8 cellular contexts compared by ENCODE assay signal in genomic region chr12:68745904-68746571, GRCh38. TPM values are rescaled to one million over a fixed set of nuclear protein-coding genes. Genes with fewer than 3 reads are reported as not detected.
DNase-seq lines count a peak whose midpoint lies in the region; ATAC-seq, FAIRE-seq and TF ChIP-seq lines count a peak whose summit lies in the region.

SLC35E3 (plus strand) TSS chr12:68746176; CDS start chr12:68746378, 202 bp downstream.

- H3K4me1 Mint-ChIP-seq in stimulated activated naive CD8-positive, alpha-beta T cell treated with anti-CD3 and anti-CD28 coated beads, Interleukin-15, amount 100 ng/mL, for 72 hours = peaks cover 31% of the 10 kb centered on the region

- peak; percentile 62 for FAIRE-seq in H54 (lab: Jason Lieb, UNC)

- peak; percentile 10 for TF ChIP-seq EP300 in neural cell (conservative IDR thresholded peaks at IDR 0.05; ENCODE audit: poor library complexity, severe bottlenecking)

- H3K4me3 ChIP-seq in Loucy (ENCODE audit: low read length, poor library complexity, severe bottlenecking) (peak within 1 kb of the TSS; percentile 90), RWPE2 (ENCODE audit: severe bottlenecking) (peak within 1 kb of the TSS; percentile 88), fibroblast of villous mesenchyme (ENCODE audit: low read depth, low read length) (peak within 1 kb of the TSS; percentile 69), neural cell (ENCODE audit: low read length) (peak within 1 kb of the TSS; percentile 89)

- H2AFZ ChIP-seq in Loucy (ENCODE audit: low read length) (peak within 1 kb of the TSS; percentile 83), neural cell (ENCODE audit: low read depth, low read length) (peak within 1 kb of the TSS; percentile 67)

- H3K27ac ChIP-seq in RWPE2 (ENCODE audit: poor library complexity, severe bottlenecking) (peak within 1 kb of the TSS; percentile 50), neural cell (ENCODE audit: low read length) (peak within 1 kb of the TSS; percentile 59)

- no peaks in the 10 kb centered on the region for H3K9me3 ChIP-seq in Loucy (ENCODE audit: insufficient read depth, low read depth, low read length)
- H3K9me3 ChIP-seq in RWPE2 (ENCODE audit: severe bottlenecking) = no peaks in the 10 kb centered on the region
- H3K9me3 ChIP-seq in neural cell (ENCODE audit: low read length) = no peaks in the 10 kb centered on the region

- H3K9me2 ChIP-seq in Loucy (replicated peaks; ENCODE audit: low read depth, low read length) (no peaks in the 10 kb centered on the region), neural cell (ENCODE audit: insufficient read depth, low read length) (no peaks in the 10 kb centered on the region)

- H3K4me3 Mint-ChIP-seq in stimulated activated naive CD8-positive, alpha-beta T cell treated with anti-CD3 and anti-CD28 coated beads, Interleukin-15, amount 100 ng/mL, for 72 hours = peak within 1 kb of the TSS; percentile 87 to 98

- TF ChIP-seq RAD21 in neural cell (conservative IDR thresholded peaks at IDR 0.05) = peak; percentile 7

- peak within 1 kb of the TSS; percentile 90 to 92 for H3K27ac Mint-ChIP-seq in stimulated activated naive CD8-positive, alpha-beta T cell treated with anti-CD3 and anti-CD28 coated beads, Interleukin-15, amount 100 ng/mL, for 72 hours

- H3K27me3 ChIP-seq in Loucy (ENCODE audit: insufficient read depth, low read length, poor library complexity, severe bottlenecking) (no peaks in the 10 kb centered on the region), RWPE2 (ENCODE audit: insufficient read depth, poor library complexity, severe bottlenecking) (no peaks in the 10 kb centered on the region), neural cell (ENCODE audit: insufficient read depth, low read depth, low read length) (no peaks in the 10 kb centered on the region)

- H3K9me3 Mint-ChIP-seq in stimulated activated naive CD8-positive, alpha-beta T cell treated with anti-CD3 and anti-CD28 coated beads, Interleukin-15, amount 100 ng/mL, for 72 hours = no peaks in the 10 kb centered on the region

- peaks cover 43% of the 10 kb centered on the region for H3K4me1 ChIP-seq in Loucy (ENCODE audit: insufficient read depth, low read length, poor library complexity, severe bottlenecking)
- H3K4me1 ChIP-seq in RWPE2 (ENCODE audit: insufficient read depth, poor library complexity, severe bottlenecking) = peaks cover 18% of the 10 kb centered on the region

- H3F3A ChIP-seq in Loucy (ENCODE audit: low read depth) = peaks cover 4% of the 10 kb centered on the region; the same call in 1 of the 2 replicates
- H3F3A ChIP-seq in neural cell (ENCODE audit: insufficient read depth, low read length, poor library complexity, severe bottlenecking) = no peaks in the 10 kb centered on the region

- H3K9ac ChIP-seq in Loucy (ENCODE audit: low read depth, low read length, poor library complexity, severe bottlenecking) = peak within 1 kb of the TSS; percentile 82
- peak within 1 kb of the TSS; percentile 75 for H3K9ac ChIP-seq in neural cell (ENCODE audit: low read length)

- ATAC-seq in RWPE2 (ENCODE audit: low read depth) = peak; percentile 95
- peak; percentile 99 for ATAC-seq in stimulated activated naive CD8-positive, alpha-beta T cell treated with anti-CD3 and anti-CD28 coated beads, Interleukin-15, amount 100 ng/mL, for 72 hours

- H4K20me1 ChIP-seq in Loucy (ENCODE audit: insufficient read depth, low read length, poor library complexity, severe bottlenecking) (no peaks in the 10 kb centered on the region), neural cell (ENCODE audit: insufficient read depth) (no peaks in the 10 kb centered on the region)

- TF ChIP-seq CTCF in Loucy (conservative IDR thresholded peaks at IDR 0.05; ENCODE audit: low read length) (no peak), RWPE2 (IDR thresholded peaks at IDR 0.05; ENCODE audit: poor library complexity, severe bottlenecking) (no peak), fibroblast of villous mesenchyme (IDR thresholded peaks at IDR 0.05; ENCODE audit: insufficient read depth, low read depth, low read length) (no peak), neural cell (IDR thresholded peaks at IDR 0.05; ENCODE audit: poor library complexity, severe bottlenecking) (no peak)

- H3K79me2 ChIP-seq in Loucy (ENCODE audit: insufficient read depth, low read length) = peaks cover 46% of the 10 kb centered on the region
- peaks cover 16% of the 10 kb centered on the region for H3K79me2 ChIP-seq in neural cell (replicated peaks; ENCODE audit: insufficient read depth, low read length)

- peak within 1 kb of the TSS; percentile 91 for H3K4me2 ChIP-seq in Loucy (ENCODE audit: low read depth, low read length, poor library complexity, severe bottlenecking)
- peak within 1 kb of the TSS; percentile 78 for H3K4me2 ChIP-seq in neural cell (ENCODE audit: low read length)

- peak; percentile 95 for DNase-seq in ELF-1 (ENCODE audit: low read depth, low spot score)
- peak; percentile 93 for DNase-seq in H54 (ENCODE audit: insufficient read length, low spot score)
- DNase-seq in RWPE2 (ENCODE audit: low spot score) = peak; percentile 93
- peak; percentile 96 for DNase-seq in activated effector memory CD4-positive, alpha-beta T cell treated with anti-CD3 and anti-CD28 coated beads, Interleukin-2, amount 50 U/mL, for 16 hours
- peak; percentile 84 for DNase-seq in fibroblast of villous mesenchyme (ENCODE audit: low read depth)
- DNase-seq in stimulated activated naive CD8-positive, alpha-beta T cell treated with anti-CD3 and anti-CD28 coated beads, Interleukin-15, amount 100 ng/mL, for 72 hours = peak; percentile 91 to 95

- TF ChIP-seq POLR2A in H54 (IDR thresholded peaks at IDR 0.05; ENCODE audit: low read depth, low read length) = peak; percentile 79

- H3K36me3 ChIP-seq in Loucy (ENCODE audit: insufficient read depth, low read length) (peaks cover 12% of the 10 kb centered on the region; the same call in 1 of the 2 replicates), RWPE2 (ENCODE audit: low read depth) (peaks cover 52% of the 10 kb centered on the region), neural cell (ENCODE audit: insufficient read depth, low read length) (no peaks in the 10 kb centered on the region)

- H3K27me3 Mint-ChIP-seq in stimulated activated naive CD8-positive, alpha-beta T cell treated with anti-CD3 and anti-CD28 coated beads, Interleukin-15, amount 100 ng/mL, for 72 hours = no peaks in the 10 kb centered on the region

TF ChIP-seq in neural cell, 6 proteins besides CTCF, POLR2A, EP300 and RAD21:
- TF ChIP-seq SMC3 (conservative IDR thresholded peaks at IDR 0.05; ENCODE audit: poor library complexity) = no peak
- TF ChIP-seq MXI1 (conservative IDR thresholded peaks at IDR 0.05; ENCODE audit: poor library complexity, severe bottlenecking) = peak; percentile 76
- TF ChIP-seq POLR2AphosphoS5 (IDR thresholded peaks at IDR 0.05) = peak; percentile 70
- TF ChIP-seq EZH2 (IDR thresholded peaks at IDR 0.05; ENCODE audit: borderline replicate concordance, insufficient read depth, low read length, poor library complexity, severe bottlenecking) = no peak

RNA-seq across cellular contexts. Expression of gene SLC35E3, which starts in this region (rescaled TPM):
- total RNA-seq in fibroblast of villous mesenchyme = 2.6 and 6.5 TPM in 2 replicates
- 6.2 and 10.5 TPM in 2 replicates for polyA plus RNA-seq in neural cell
- 7.5 and 19.1 TPM in 2 replicates for polyA minus RNA-seq in neural cell

Comparison
In these comparisons a context has a peak if more than half of its experiments do, and no peak if none do; other contexts are left out.
1. Peak in every context shown above with its lines: DNase-seq, ATAC-seq, H3K4me3 ChIP-seq and H3K27ac ChIP-seq.